ENCODE assay signal across 8 cellular contexts in genomic region chr19:45469132-45469834, GRCh38. TPM values are rescaled to one million over a fixed set of nuclear protein-coding genes. Genes with fewer than 3 reads are reported as not detected.
DNase-seq lines count a peak whose midpoint lies in the region; ATAC-seq and TF ChIP-seq lines count a peak whose summit lies in the region.

No MANE protein-coding gene starts in this region.

- H3K9me3 ChIP-seq in BLaER1, result no peaks in the 10 kb centered on the region

- H3K4me2 ChIP-seq in BLaER1, result peak overlapping the region; percentile 100

- H4K20me1 ChIP-seq in BLaER1, result peaks cover 19% of the 10 kb centered on the region

- H3K27ac ChIP-seq in BLaER1, result peak overlapping the region; percentile 71

- ATAC-seq in GM19372 (IDR thresholded peaks at IDR 0.05; ENCODE audit: low read depth, unreplicated experiment) (peak; percentile 42), HG03521 (IDR thresholded peaks at IDR 0.05; ENCODE audit: unreplicated experiment) (peak; percentile 52)

- H3K4me1 ChIP-seq in BLaER1, result peaks cover 47% of the 10 kb centered on the region

- peak overlapping the region; percentile 81 for H3K4me3 ChIP-seq in BLaER1
- H3K4me3 ChIP-seq in lower leg skin (ENCODE audit: low read depth, poor library complexity, severe bottlenecking), result peak overlapping the region; percentile 34

- peaks cover 47% of the 10 kb centered on the region for H3K27me3 ChIP-seq in BLaER1

- TF ChIP-seq CTCF in lower leg skin (IDR thresholded peaks at IDR 0.05), result no peak

- no peak for TF ChIP-seq POLR2A in lower leg skin (IDR thresholded peaks at IDR 0.05)

- no peaks in the 10 kb centered on the region for H3K36me3 ChIP-seq in BLaER1

- DNase-seq in NCI-H748 (lab: John Stamatoyannopoulos, UW; ENCODE audit: unreplicated experiment), result peak; percentile 94
- peak; percentile 88 for DNase-seq in activated CD4-positive, alpha-beta T cell treated with anti-CD3 and anti-CD28 coated beads, Interleukin-2, amount 50 U/mL, for 4 hours
- peak; percentile 66 to 94 for DNase-seq in dermis microvascular lymphatic vessel endothelial cell (ENCODE audit: low read depth in 2 of 2)
- peak; percentile 93 to 99 for DNase-seq in lower leg skin (ENCODE audit: low spot score in 2 of 2)
- peak; percentile 90 to 92 for DNase-seq in stimulated activated CD4-positive, alpha-beta T cell treated with anti-CD3 and anti-CD28 coated beads, Interleukin-4, amount 100 ng/mL, for 4 hours

- peak overlapping the region; percentile 82 for H3K9ac ChIP-seq in BLaER1

- intact Hi-C loops in lower leg skin (cut with DNase I; ENCODE audit: low total_unique reads), result no loop called here

- WGBS in lower leg skin, 2 donors, result 0 to 1% methylated on average over 47 to 60 of the region's 60 CpGs

RNA-seq across cellular contexts. Expression of gene FOSB, which starts 1.5 kb away (rescaled TPM):
- 1.3 and 3.9 TPM in 2 replicates for total RNA-seq in dermis microvascular lymphatic vessel endothelial cell
- 10 to 100 TPM in 2 of 4 donors, 1 to 10 TPM in 2; 5.9 to 18.2 (median 11.2) TPM for total RNA-seq in lower leg skin

RNA-seq across cellular contexts. Expression of gene RTN2, which starts 27.6 kb away (rescaled TPM):
- total RNA-seq in dermis microvascular lymphatic vessel endothelial cell (5.9 and 8.1 TPM in 2 replicates), lower leg skin (10 to 100 TPM in 1 of 4 donors, 1 to 10 TPM in 3; 6.4 to 11.6 (median 9.0) TPM)

RNA-seq across cellular contexts. Expression of gene PPM1N, which starts 29.0 kb away (rescaled TPM):
- total RNA-seq in dermis microvascular lymphatic vessel endothelial cell (0.25 and 1.0 TPM in 2 replicates), lower leg skin (1 to 10 TPM; 2.9 to 4.7 (median 3.6) TPM)

RNA-seq across cellular contexts. Expression of gene VASP, which starts 38.0 kb away (rescaled TPM):
- total RNA-seq in dermis microvascular lymphatic vessel endothelial cell, result 51.1 and 71.5 TPM in 2 replicates
- total RNA-seq in lower leg skin, result 10 to 100 TPM; 52.7 to 68.9 (median 56.5) TPM

RNA-seq across cellular contexts. Expression of gene ERCC1, which starts 45.6 kb away (rescaled TPM):
- total RNA-seq in dermis microvascular lymphatic vessel endothelial cell, result 46.1 and 57.3 TPM in 2 replicates
- 100 to 1,000 TPM in 1 of 4 donors, 10 to 100 TPM in 3; 57.7 to 111 (median 76.5) TPM for total RNA-seq in lower leg skin

Comparison
In these comparisons a context has a peak if more than half of its experiments do, and no peak if none do; other contexts are left out.
1. Peak in every context shown above with its lines: DNase-seq, ATAC-seq, H3K4me3 ChIP-seq and H3K27ac ChIP-seq.